19 cellular contexts compared by ENCODE assay signal in the genomic region with DNA sequence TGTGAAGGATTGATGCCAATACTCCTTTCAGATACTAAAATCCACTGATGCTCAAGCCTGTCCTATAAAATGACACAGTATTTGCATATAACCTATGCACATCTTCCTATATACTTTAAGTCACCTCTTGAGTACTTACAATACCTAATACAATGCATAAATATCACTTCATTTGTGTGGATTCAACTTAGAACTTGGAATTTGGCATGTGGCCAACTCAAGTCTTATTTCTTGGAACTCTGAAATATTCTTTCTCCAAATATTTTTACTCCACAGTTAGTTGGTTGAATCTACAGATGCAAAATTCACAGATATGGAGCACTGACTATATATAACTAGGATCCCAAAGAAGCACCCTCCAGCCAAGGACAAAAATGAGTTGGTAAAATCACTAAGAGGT.
"Had no signal": no experiment of that assay in that cellular context is flagged by ENCODE, and none has a peak within 500 bp of the region (broad histone marks: within the 10 kb centered on the region; RNA-seq: fewer than 3 reads in every experiment).

No MANE protein-coding gene starts in this region.

- DNase-seq: KBM-7, MV-4-11, NCI-H1048, NCI-H1105, NCI-H1417, NCI-H146, NCI-H1694 treated with DMSO at 0.1 percent for 48 hours, NCI-H1930, NCI-H2081, NCI-H2107, NCI-H446, NCI-H510A, NCI-H524 treated with DMSO at 0.1 percent for 48 hours, NCI-H69, NCI-H774, Right ventricle myocardium superior, RPMI8226, SIG-M5 had no signal

- ATAC-seq: HepG2 had no signal
